In the genomic region with DNA sequence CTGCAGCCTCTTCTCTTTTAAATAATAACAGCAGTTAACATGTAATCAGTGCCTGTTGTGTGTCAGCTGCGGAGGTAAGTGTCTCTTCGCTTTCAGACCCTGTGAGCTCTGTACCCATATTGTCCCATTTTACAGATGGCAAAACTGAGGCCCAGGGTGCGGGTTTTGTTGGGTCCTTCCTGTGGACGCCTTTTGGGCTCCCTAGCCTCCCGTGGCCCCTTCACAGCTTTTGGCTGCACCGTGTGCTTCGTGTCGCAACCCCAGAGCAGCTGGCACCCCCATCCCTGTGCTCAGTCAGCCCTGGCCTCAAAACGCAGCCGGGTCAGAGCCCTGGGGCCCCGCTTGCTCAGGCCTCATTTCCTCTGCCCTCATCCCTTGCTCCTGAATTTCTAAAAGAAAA, we compare ENCODE assay signal across 1 cellular context.
TF ChIP-seq lines count a peak whose summit lies in the region.

No MANE protein-coding gene starts in this region.

TF ChIP-seq in K562, 482 proteins besides CTCF, POLR2A, EP300 and RAD21:
- peak; percentile 59 for TF ChIP-seq RBM25 (IDR thresholded peaks at IDR 0.05; ENCODE audit: low read depth, low read length, severe bottlenecking)
- no peak for TF ChIP-seq GATAD2A (IDR thresholded peaks at IDR 0.05)
- TF ChIP-seq, protein P1, sequence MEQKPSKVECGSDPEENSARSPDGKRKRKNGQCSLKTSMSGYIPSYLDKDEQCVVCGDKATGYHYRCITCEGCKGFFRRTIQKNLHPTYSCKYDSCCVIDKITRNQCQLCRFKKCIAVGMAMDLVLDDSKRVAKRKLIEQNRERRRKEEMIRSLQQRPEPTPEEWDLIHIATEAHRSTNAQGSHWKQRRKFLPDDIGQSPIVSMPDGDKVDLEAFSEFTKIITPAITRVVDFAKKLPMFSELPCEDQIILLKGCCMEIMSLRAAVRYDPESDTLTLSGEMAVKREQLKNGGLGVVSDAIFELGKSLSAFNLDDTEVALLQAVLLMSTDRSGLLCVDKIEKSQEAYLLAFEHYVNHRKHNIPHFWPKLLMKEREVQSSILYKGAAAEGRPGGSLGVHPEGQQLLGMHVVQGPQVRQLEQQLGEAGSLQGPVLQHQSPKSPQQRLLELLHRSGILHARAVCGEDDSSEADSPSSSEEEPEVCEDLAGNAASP (IDR thresholded peaks at IDR 0.05): no peak
- TF ChIP-seq, protein P2, sequence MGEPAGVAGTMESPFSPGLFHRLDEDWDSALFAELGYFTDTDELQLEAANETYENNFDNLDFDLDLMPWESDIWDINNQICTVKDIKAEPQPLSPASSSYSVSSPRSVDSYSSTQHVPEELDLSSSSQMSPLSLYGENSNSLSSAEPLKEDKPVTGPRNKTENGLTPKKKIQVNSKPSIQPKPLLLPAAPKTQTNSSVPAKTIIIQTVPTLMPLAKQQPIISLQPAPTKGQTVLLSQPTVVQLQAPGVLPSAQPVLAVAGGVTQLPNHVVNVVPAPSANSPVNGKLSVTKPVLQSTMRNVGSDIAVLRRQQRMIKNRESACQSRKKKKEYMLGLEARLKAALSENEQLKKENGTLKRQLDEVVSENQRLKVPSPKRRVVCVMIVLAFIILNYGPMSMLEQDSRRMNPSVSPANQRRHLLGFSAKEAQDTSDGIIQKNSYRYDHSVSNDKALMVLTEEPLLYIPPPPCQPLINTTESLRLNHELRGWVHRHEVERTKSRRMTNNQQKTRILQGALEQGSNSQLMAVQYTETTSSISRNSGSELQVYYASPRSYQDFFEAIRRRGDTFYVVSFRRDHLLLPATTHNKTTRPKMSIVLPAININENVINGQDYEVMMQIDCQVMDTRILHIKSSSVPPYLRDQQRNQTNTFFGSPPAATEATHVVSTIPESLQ (CRISPR knock-in tag; IDR thresholded peaks at IDR 0.05): no peak
TF ChIP-seq in K562: peak in this region for 1.
